In the genomic region with DNA sequence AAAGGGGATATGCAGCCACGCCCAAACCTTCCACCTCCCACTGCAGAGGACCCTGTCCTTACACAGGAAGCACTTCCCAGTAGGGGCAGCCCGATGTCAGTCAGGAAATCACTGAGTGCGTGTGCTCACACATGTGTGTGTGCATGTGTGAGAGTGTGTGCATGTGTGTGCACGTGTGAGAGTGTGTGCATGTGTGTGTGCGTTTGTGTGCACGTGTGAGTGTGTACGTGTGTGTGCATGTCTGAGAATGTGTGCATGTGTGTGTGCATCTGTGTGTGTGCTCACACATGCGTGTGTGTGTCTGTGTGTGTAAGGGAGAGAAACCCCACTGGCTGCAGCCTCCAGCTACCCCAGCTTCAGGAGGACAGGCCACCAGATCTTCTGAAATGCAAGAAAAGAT, we compare ENCODE assay signal across 18 cellular contexts.
"Had no signal": no experiment of that assay in that cellular context is flagged by ENCODE, and none has a peak within 500 bp of the region (broad histone marks: within the 10 kb centered on the region; RNA-seq: fewer than 3 reads in every experiment).

No MANE protein-coding gene starts in this region.

- H3K27ac ChIP-seq: colonic mucosa, skin epidermis, suprapubic skin, thyroid gland, upper lobe of left lung had no signal

- H3K36me3 ChIP-seq: colonic mucosa, heart left ventricle, suprapubic skin, thyroid gland, upper lobe of left lung had no signal

- ATAC-seq: esophagus mucosa; heart left ventricle; naive thymus-derived CD4-positive, alpha-beta T cell had no signal

- DNase-seq: colonic mucosa; dermis blood vessel endothelial cell; effector CD8-positive, alpha-beta T cell; heart left ventricle; hippocampal formation; kidney glomerular epithelial cell; naive thymus-derived CD4-positive, alpha-beta T cell; nephron progenitor cell; sigmoid colon; stimulated activated CD4-positive, alpha-beta T cell treated with anti-CD3 and anti-CD28 coated beads, Interleukin-12 subunit alpha, Interleukin-12 subunit beta, amount 100 ng/mL, for 4 hours; stimulated activated CD4-positive, alpha-beta T cell treated with anti-CD3 and anti-CD28 coated beads, Interleukin-2, amount 100 ng/mL, for 48 hours; stimulated activated naive CD4-positive, alpha-beta T cell treated with Interleukin-2 at 50 U/mL for 16 hours; thyroid gland; upper lobe of left lung had no signal

- FAIRE-seq: frontal cortex had no signal

- H3K9me3 ChIP-seq: colonic mucosa, heart left ventricle, sigmoid colon, suprapubic skin, thyroid gland, upper lobe of left lung had no signal

- H3K27me3 ChIP-seq: colonic mucosa, sigmoid colon, thyroid gland, upper lobe of left lung had no signal

- H3K4me3 ChIP-seq: colonic mucosa, heart left ventricle, sigmoid colon, skin epidermis, suprapubic skin, thyroid gland, upper lobe of left lung had no signal
